Comparison of ENCODE assay signal across 1 cellular context in genomic region chr1:5979536-5980313, GRCh38.
TF ChIP-seq lines count a peak whose summit lies in the region.

No MANE protein-coding gene starts in this region.

TF ChIP-seq in H1, 55 proteins besides CTCF, POLR2A, EP300 and RAD21:
- no peak for TF ChIP-seq KDM5A (IDR thresholded peaks at IDR 0.05; ENCODE audit: low read length)
- no peak for TF ChIP-seq POU5F1 (IDR thresholded peaks at IDR 0.05; ENCODE audit: low read depth, low read length)
- TF ChIP-seq, protein P1, sequence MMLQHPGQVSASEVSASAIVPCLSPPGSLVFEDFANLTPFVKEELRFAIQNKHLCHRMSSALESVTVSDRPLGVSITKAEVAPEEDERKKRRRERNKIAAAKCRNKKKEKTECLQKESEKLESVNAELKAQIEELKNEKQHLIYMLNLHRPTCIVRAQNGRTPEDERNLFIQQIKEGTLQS (IDR thresholded peaks at IDR 0.05; ENCODE audit: insufficient read depth, low read depth, low read length), result no peak
- no peak for TF ChIP-seq CBX5 (IDR thresholded peaks at IDR 0.05; ENCODE audit: low read depth, low read length)
- TF ChIP-seq SP1 (IDR thresholded peaks at IDR 0.05; ENCODE audit: low read depth, low read length), result no peak
- no peak for TF ChIP-seq SIX5 (IDR thresholded peaks at IDR 0.05; ENCODE audit: low read depth, low read length)
- TF ChIP-seq, protein P2, sequence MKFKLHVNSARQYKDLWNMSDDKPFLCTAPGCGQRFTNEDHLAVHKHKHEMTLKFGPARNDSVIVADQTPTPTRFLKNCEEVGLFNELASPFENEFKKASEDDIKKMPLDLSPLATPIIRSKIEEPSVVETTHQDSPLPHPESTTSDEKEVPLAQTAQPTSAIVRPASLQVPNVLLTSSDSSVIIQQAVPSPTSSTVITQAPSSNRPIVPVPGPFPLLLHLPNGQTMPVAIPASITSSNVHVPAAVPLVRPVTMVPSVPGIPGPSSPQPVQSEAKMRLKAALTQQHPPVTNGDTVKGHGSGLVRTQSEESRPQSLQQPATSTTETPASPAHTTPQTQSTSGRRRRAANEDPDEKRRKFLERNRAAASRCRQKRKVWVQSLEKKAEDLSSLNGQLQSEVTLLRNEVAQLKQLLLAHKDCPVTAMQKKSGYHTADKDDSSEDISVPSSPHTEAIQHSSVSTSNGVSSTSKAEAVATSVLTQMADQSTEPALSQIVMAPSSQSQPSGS (IDR thresholded peaks at IDR 0.05; ENCODE audit: low read length), result no peak
- TF ChIP-seq MAFK (IDR thresholded peaks at IDR 0.05; ENCODE audit: low read depth, low read length), result no peak
- no peak for TF ChIP-seq GTF2F1 (IDR thresholded peaks at IDR 0.05; ENCODE audit: borderline replicate concordance, low read depth, low read length)
- TF ChIP-seq RNF2 (IDR thresholded peaks at IDR 0.05; ENCODE audit: borderline replicate concordance, low read depth, low read length, missing control alignments, poor library complexity, severe bottlenecking), result no peak
- TF ChIP-seq E2F6 (IDR thresholded peaks at IDR 0.05), result no peak
- no peak for TF ChIP-seq BRCA1 (IDR thresholded peaks at IDR 0.05; ENCODE audit: low read depth, low read length)
- no peak for TF ChIP-seq CHD7 (IDR thresholded peaks at IDR 0.05; ENCODE audit: insufficient replicate concordance, low read length)
- no peak for TF ChIP-seq SIRT6 (IDR thresholded peaks at IDR 0.05; ENCODE audit: low read length)
- no peak for TF ChIP-seq ASH2L (IDR thresholded peaks at IDR 0.05; ENCODE audit: low read length)
- TF ChIP-seq EZH2 (IDR thresholded peaks at IDR 0.05; ENCODE audit: low read depth, low read length, severe bottlenecking), result no peak
- TF ChIP-seq HDAC6 (IDR thresholded peaks at IDR 0.05; ENCODE audit: low read depth, low read length), result no peak
- TF ChIP-seq BCL11A (IDR thresholded peaks at IDR 0.05; ENCODE audit: low read depth in 2 of 2, low read length in 2 of 2), result no peak
